Comparison of ENCODE assay signal across 8 cellular contexts in the genomic region with DNA sequence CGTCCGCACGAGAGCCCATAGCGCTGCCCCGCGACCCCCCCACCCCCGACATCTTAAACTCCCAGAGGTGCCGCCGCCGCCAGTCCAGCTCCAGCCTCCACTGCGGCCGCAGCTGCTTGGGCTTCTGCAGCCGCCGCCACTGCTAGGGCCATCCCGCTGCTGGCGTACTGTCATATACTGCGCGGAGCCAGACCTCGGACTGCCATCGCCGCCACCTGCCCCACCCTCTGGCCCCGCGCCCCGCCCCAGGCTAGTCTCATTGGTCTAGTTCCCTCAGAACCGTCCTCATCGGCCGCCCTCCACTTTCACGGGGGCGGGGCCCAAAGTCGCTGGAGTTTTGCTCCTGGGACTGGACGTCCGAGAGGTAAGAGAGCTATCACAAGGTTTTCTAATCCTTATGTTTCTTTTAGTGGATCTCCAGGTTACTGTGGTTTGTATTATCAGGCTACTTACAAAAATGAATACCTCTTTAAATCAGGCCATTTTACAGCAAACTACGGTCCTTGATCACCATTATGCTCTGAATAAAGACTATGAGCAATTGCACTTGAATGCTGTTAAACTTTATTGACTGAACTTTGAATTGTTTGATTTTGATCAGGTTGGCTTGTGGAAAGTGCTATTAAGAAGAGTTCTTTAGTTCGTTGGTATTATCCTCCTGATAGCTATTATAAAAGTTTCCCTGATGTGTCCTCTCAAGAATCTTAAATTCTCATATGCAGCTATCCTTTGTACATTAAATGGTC. TPM values are rescaled to one million over a fixed set of nuclear protein-coding genes. Genes with fewer than 3 reads are reported as not detected.
DNase-seq lines count a peak whose midpoint lies in the region; ATAC-seq and TF ChIP-seq lines count a peak whose summit lies in the region.

No MANE protein-coding gene starts in this region.

- peaks cover 65% of the 10 kb centered on the region for H3K4me1 Mint-ChIP-seq in stimulated activated memory B cell treated with anti-CD40 and anti-IgM and Interleukin-4, amounts not matched to agents 10 μg/mL and 1 μg/mL and 100 μg/mL, for 72 hours

- H3K27me3 Mint-ChIP-seq in stimulated activated memory B cell treated with anti-CD40 and anti-IgM and Interleukin-4, amounts not matched to agents 10 μg/mL and 1 μg/mL and 100 μg/mL, for 72 hours: no peaks in the 10 kb centered on the region

- no peaks in the 10 kb centered on the region for H3K36me3 Mint-ChIP-seq in stimulated activated memory B cell treated with anti-CD40 and anti-IgM and Interleukin-4, amounts not matched to agents 10 μg/mL and 1 μg/mL and 100 μg/mL, for 72 hours

- H3K27ac Mint-ChIP-seq in stimulated activated memory B cell treated with anti-CD40 and anti-IgM and Interleukin-4, amounts not matched to agents 10 μg/mL and 1 μg/mL and 100 μg/mL, for 72 hours: peak overlapping the region; percentile 21

- H3K4me3 Mint-ChIP-seq in stimulated activated memory B cell treated with anti-CD40 and anti-IgM and Interleukin-4, amounts not matched to agents 10 μg/mL and 1 μg/mL and 100 μg/mL, for 72 hours: peak overlapping the region; percentile 71

- no peaks in the 10 kb centered on the region for H3K9me3 Mint-ChIP-seq in stimulated activated memory B cell treated with anti-CD40 and anti-IgM and Interleukin-4, amounts not matched to agents 10 μg/mL and 1 μg/mL and 100 μg/mL, for 72 hours

- peak; percentile 69 for DNase-seq in CD1c-positive myeloid dendritic cell (ENCODE audit: extremely low spot score)
- peak; percentile 31 for DNase-seq in HT1080 (ENCODE audit: low read depth)
- peak; percentile 22 for DNase-seq in epithelial cell of prostate (ENCODE audit: low read depth, low spot score)
- peak; percentile 97 for DNase-seq in mesenteric fat pad (ENCODE audit: low spot score)
- DNase-seq in NCI-H345 treated with DMSO at 0.1 percent for 48 hours (lab: John Stamatoyannopoulos, UW; ENCODE audit: unreplicated experiment): no peak

- peak; percentile 87 for ATAC-seq in stimulated activated memory B cell treated with anti-CD40 and anti-IgM and Interleukin-4, amounts not matched to agents 10 μg/mL and 1 μg/mL and 100 μg/mL, for 72 hours
- no peak for ATAC-seq in HG03565 (IDR thresholded peaks at IDR 0.05; ENCODE audit: unreplicated experiment)

- no peak for TF ChIP-seq CTCF in WI38 (IDR thresholded peaks at IDR 0.05; ENCODE audit: low read depth, low read length)

- no peak overlapping the region for H3K27ac ChIP-seq in epithelial cell of prostate

- H3K4me3 ChIP-seq in WI38 (ENCODE audit: low read depth, low read length): peak overlapping the region; percentile 33

RNA-seq across cellular contexts. Expression of a gene that starts 2.8 kb away (rescaled TPM):
- total RNA-seq in HT1080 (2014; rRNA removed; shearing (Covaris generic)): 0.69 and 0.73 TPM in 2 replicates
- 0.07 and 0.17 TPM in 2 replicates for polyA plus RNA-seq in HT1080 (2015; cell fraction: cytosol; rRNA removed)
- polyA plus RNA-seq in HT1080 (2015; cell fraction: nucleus; rRNA removed): 0.16 and 0.18 TPM in 2 replicates
- total RNA-seq in mesenteric fat pad: 5.1 TPM
